Comparison of ENCODE assay signal across 37 cellular contexts in the genomic region with DNA sequence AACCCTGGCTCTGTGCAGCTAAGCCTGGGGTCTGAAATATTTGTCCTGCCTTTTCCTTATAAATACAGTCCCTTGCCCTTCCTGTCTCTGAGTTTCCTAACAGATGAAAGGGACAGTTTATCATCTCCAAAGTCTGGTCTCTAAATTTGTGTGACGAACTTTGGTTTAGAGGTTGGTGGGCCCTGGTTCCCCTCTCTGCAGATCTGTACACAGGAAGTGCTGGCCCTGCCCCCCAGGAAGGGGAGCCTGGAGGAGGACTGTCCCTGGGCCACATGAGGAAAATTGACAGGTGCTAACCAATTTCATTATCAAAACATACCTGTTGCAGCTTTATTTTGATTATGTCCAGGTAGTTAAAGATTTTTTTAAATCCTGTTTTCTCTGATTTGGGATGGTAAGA. TPM values are rescaled to one million over a fixed set of nuclear protein-coding genes. Genes with fewer than 3 reads are reported as not detected.
DNase-seq lines count a peak whose midpoint lies in the region; ATAC-seq and TF ChIP-seq lines count a peak whose summit lies in the region.
"Had no signal": no experiment of that assay in that cellular context is flagged by ENCODE, and none has a peak within 500 bp of the region (broad histone marks: within the 10 kb centered on the region; RNA-seq: fewer than 3 reads in every experiment).

No MANE protein-coding gene starts in this region.

- H3K27me3 Mint-ChIP-seq in activated CD8-positive, alpha-beta memory T cell treated with anti-CD3 and anti-CD28 coated beads, Interleukin-2, amount 10 ng/mL, durations not matched to agents 7 days and 5 days, result no peaks in the 10 kb centered on the region
- H3K27me3 Mint-ChIP-seq in CD14-positive monocyte (ENCODE audit: low read depth in 3 of 3) (peaks cover 0 to 2% (median 0%) of the 10 kb centered on the region in 3 donors), T-helper 17 cell (no peaks in the 10 kb centered on the region)
- H3K27me3 Mint-ChIP-seq: activated CD4-positive, alpha-beta memory T cell treated with anti-CD3 and anti-CD28 coated beads, Interleukin-2, amount 10 ng/mL, durations not matched to agents 7 days and 5 days; CD8-positive, alpha-beta memory T cell; stimulated activated naive CD8-positive, alpha-beta T cell treated with anti-CD3 and anti-CD28 coated beads, Interleukin-15, amount 100 ng/mL, for 72 hours had no signal

- no peak overlapping the region for H3K4ac ChIP-seq in mesenchymal stem cell (ENCODE audit: low read depth in 1 of 2, low read length in 2 of 2)

- in situ Hi-C loops in gastrocnemius medialis (cut with MboI; ENCODE audit: low sequenced_read_pairs in 4 of 4), result no loop called here

- no peak overlapping the region for H2BK15ac ChIP-seq in mesenchymal stem cell (ENCODE audit: low read depth, poor library complexity, severe bottlenecking)

- WGBS in mesenchymal stem cell, result 65% methylated on average over 1 of the region's 1 CpG

- H3K23ac ChIP-seq in mesenchymal stem cell (ENCODE audit: low read length in 2 of 2), result no peak overlapping the region

- H4K8ac ChIP-seq in mesenchymal stem cell (ENCODE audit: low read length), result peak overlapping the region; percentile 61

- H3K14ac ChIP-seq in mesenchymal stem cell (ENCODE audit: low read length in 2 of 2), result no peak overlapping the region

- no peak for DNase-seq in activated CD8-positive, alpha-beta memory T cell treated with anti-CD3 and anti-CD28 coated beads, Interleukin-2, amount 10 ng/mL, durations not matched to agents 7 days and 5 days
- no peak for DNase-seq in activated CD8-positive, alpha-beta memory T cell treated with anti-CD3 and anti-CD28 coated beads for 24 hours
- DNase-seq in CD14-positive monocyte (ENCODE audit: low spot score), result no peak
- DNase-seq in T-helper 17 cell, result no peak
- no peak for DNase-seq in mesenchymal stem cell
- no peak for DNase-seq in gastrocnemius medialis
- DNase-seq in NCI-H2081 (lab: John Stamatoyannopoulos, UW), result no peak
- DNase-seq: 8988T; activated CD4-positive, alpha-beta memory T cell treated with anti-CD3 and anti-CD28 coated beads, Interleukin-2, amount 10 ng/mL, durations not matched to agents 7 days and 5 days; activated CD4-positive, CD25-positive, alpha-beta regulatory T cell treated with anti-CD3 and anti-CD28 coated beads, Interleukin-2, amount 50 U/mL, for 72 hours; activated T-cell treated with anti-CD3 and anti-CD28 coated beads for 4 hours; amygdala; brain microvascular endothelial cell; CD8-positive, alpha-beta memory T cell; DMS 273 treated with DMSO at 0.1 percent for 48 hours; EL; GOT3; lower lobe of right lung; NCI-H1417 treated with DMSO at 0.1 percent for 48 hours; NCI-H2081 treated with DMSO at 0.1 percent for 48 hours; NCI-H2227 treated with DMSO at 0.1 percent for 48 hours; NCI-H526; PC-3; Right ventricle myocardium superior; stimulated activated CD4-positive, alpha-beta T cell treated with anti-CD3 and anti-CD28 coated beads, Interleukin-1b, Interleukin-23, amount 100 ng/mL, for 48 hours; stimulated activated naive CD8-positive, alpha-beta T cell treated with anti-CD3 and anti-CD28 coated beads, Interleukin-15, amount 100 ng/mL, for 72 hours; T-helper 2 cell had no signal

- no peak overlapping the region for H2BK120ac ChIP-seq in mesenchymal stem cell (ENCODE audit: low read depth, low read length)

- H3K9ac ChIP-seq in mesenchymal stem cell (ENCODE audit: low read length), result no peak overlapping the region
- H3K9ac ChIP-seq: KMS-11, parathyroid adenoma had no signal

- H3K9me3 Mint-ChIP-seq in activated CD8-positive, alpha-beta memory T cell treated with anti-CD3 and anti-CD28 coated beads, Interleukin-2, amount 10 ng/mL, durations not matched to agents 7 days and 5 days (ENCODE audit: low read depth), result no peaks in the 10 kb centered on the region
- H3K9me3 Mint-ChIP-seq in CD14-positive monocyte, result peaks cover 0 to 3% (median 0%) of the 10 kb centered on the region in 7 donors
- H3K9me3 Mint-ChIP-seq: activated CD4-positive, alpha-beta memory T cell treated with anti-CD3 and anti-CD28 coated beads, Interleukin-2, amount 10 ng/mL, durations not matched to agents 7 days and 5 days; CD8-positive, alpha-beta memory T cell; neural crest cell; stimulated activated naive CD8-positive, alpha-beta T cell treated with anti-CD3 and anti-CD28 coated beads, Interleukin-15, amount 100 ng/mL, for 72 hours had no signal

- no peak overlapping the region for H3K4me3 ChIP-seq in mesenchymal stem cell (ENCODE audit: insufficient read depth in 1 of 2, low read depth in 1 of 2, low read length in 2 of 2)
- H3K4me3 ChIP-seq in gastrocnemius medialis, result no peak overlapping the region
- H3K4me3 ChIP-seq: hepatocyte, lower lobe of right lung, right atrium auricular region, smooth muscle cell, thoracic aorta had no signal

- peaks cover 32% of the 10 kb centered on the region for H3K4me1 Mint-ChIP-seq in activated CD8-positive, alpha-beta memory T cell treated with anti-CD3 and anti-CD28 coated beads, Interleukin-2, amount 10 ng/mL, durations not matched to agents 7 days and 5 days
- H3K4me1 Mint-ChIP-seq in CD14-positive monocyte, result no peaks in the 10 kb centered on the region
- H3K4me1 Mint-ChIP-seq in T-helper 17 cell, result peaks cover 21% of the 10 kb centered on the region

- no peak overlapping the region for H2BK5ac ChIP-seq in mesenchymal stem cell (ENCODE audit: low read depth, low read length, poor library complexity, severe bottlenecking)

- H3K36me3 ChIP-seq in mesenchymal stem cell (ENCODE audit: control insufficient read depth in 1 of 2, insufficient read depth in 2 of 2, low read depth in 1 of 2, low read length in 2 of 2), result peaks cover 36 to 41% of the 10 kb centered on the region in 2 experiments
- H3K36me3 ChIP-seq in gastrocnemius medialis, result peaks cover 0 to 37% of the 10 kb centered on the region in 2 donors

- no peak overlapping the region for H2AFZ ChIP-seq in mesenchymal stem cell (ENCODE audit: low read depth, low read length)
- H2AFZ ChIP-seq: hepatocyte, parathyroid adenoma had no signal

- intact Hi-C loops in CD14-positive monocyte (cut with micrococcal nuclease), result no loop called here
- intact Hi-C loops in gastrocnemius medialis (cut with DNase I; ENCODE audit: low total_unique reads), result no loop called here

- no peak overlapping the region for H3K4me3 Mint-ChIP-seq in activated CD8-positive, alpha-beta memory T cell treated with anti-CD3 and anti-CD28 coated beads, Interleukin-2, amount 10 ng/mL, durations not matched to agents 7 days and 5 days
- H3K4me3 Mint-ChIP-seq in CD14-positive monocyte (no peak overlapping the region), T-helper 17 cell (no peak overlapping the region)
- H3K4me3 Mint-ChIP-seq: activated CD4-positive, alpha-beta memory T cell treated with anti-CD3 and anti-CD28 coated beads, Interleukin-2, amount 10 ng/mL, durations not matched to agents 7 days and 5 days; neural crest cell; stimulated activated naive CD8-positive, alpha-beta T cell treated with anti-CD3 and anti-CD28 coated beads, Interleukin-15, amount 100 ng/mL, for 72 hours had no signal

- H3K9me3 ChIP-seq in T-helper 17 cell (ENCODE audit: control insufficient read depth, low read length, poor library complexity, severe bottlenecking) (no peaks in the 10 kb centered on the region), mesenchymal stem cell (ENCODE audit: control insufficient read depth, low read length) (no peaks in the 10 kb centered on the region), gastrocnemius medialis (no peaks in the 10 kb centered on the region)
- H3K9me3 ChIP-seq: lower lobe of right lung, right atrium auricular region, thoracic aorta had no signal

- no peak for TF ChIP-seq CTCF in CD14-positive monocyte (IDR thresholded peaks at IDR 0.05)
- no peak for TF ChIP-seq CTCF in gastrocnemius medialis (IDR thresholded peaks at IDR 0.05 in 4 of 5, conservative IDR thresholded peaks at IDR 0.05 in 1 of 5)

- H3K27me3 ChIP-seq in mesenchymal stem cell (ENCODE audit: control insufficient read depth in 1 of 2, insufficient read depth in 1 of 2, low read length in 2 of 2), result no peaks in the 10 kb centered on the region
- H3K27me3 ChIP-seq in gastrocnemius medialis, result no peaks in the 10 kb centered on the region
- H3K27me3 ChIP-seq: brain microvascular endothelial cell, hepatocyte, right atrium auricular region had no signal

- CTCF ChIA-PET in activated CD8-positive, alpha-beta memory T cell treated with anti-CD3 and anti-CD28 coated beads, Interleukin-2, amount 10 ng/mL, durations not matched to agents 7 days and 5 days (lab: Charles Lee), result interaction anchor here (1.1 kb wide), 1 partner anchor 36 kb away, joined by 4 read pairs; no protein-coding TSS in a partner anchor

- peaks cover 12% of the 10 kb centered on the region for H3K36me3 Mint-ChIP-seq in activated CD8-positive, alpha-beta memory T cell treated with anti-CD3 and anti-CD28 coated beads, Interleukin-2, amount 10 ng/mL, durations not matched to agents 7 days and 5 days
- H3K36me3 Mint-ChIP-seq in CD14-positive monocyte, result peaks cover 42 to 69% of the 10 kb centered on the region in 2 donors
- peaks cover 9% of the 10 kb centered on the region for H3K36me3 Mint-ChIP-seq in T-helper 17 cell (ENCODE audit: low read depth)

- TF ChIP-seq POLR2A in gastrocnemius medialis (IDR thresholded peaks at IDR 0.05), result no peak

- H3K27ac ChIP-seq in mesenchymal stem cell (ENCODE audit: low read length, poor library complexity, severe bottlenecking) (no peak overlapping the region), gastrocnemius medialis (no peak overlapping the region)
- H3K27ac ChIP-seq: brain microvascular endothelial cell, hepatocyte, HL-60, KMS-11, lower lobe of right lung, parathyroid adenoma, right atrium auricular region, thoracic aorta had no signal

- H3K4me1 ChIP-seq in mesenchymal stem cell (ENCODE audit: control insufficient read depth, insufficient read depth, low read depth, low read length) (peaks cover 17% of the 10 kb centered on the region), gastrocnemius medialis (peaks cover 27 to 28% of the 10 kb centered on the region in 2 donors)

- ATAC-seq in activated CD8-positive, alpha-beta memory T cell treated with anti-CD3 and anti-CD28 coated beads, Interleukin-2, amount 10 ng/mL, durations not matched to agents 7 days and 5 days, result no peak
- ATAC-seq in T-helper 17 cell (no peak), gastrocnemius medialis (no peak), HG03457 (IDR thresholded peaks at IDR 0.05; ENCODE audit: unreplicated experiment) (no peak)
- ATAC-seq: lower lobe of right lung; PC-3; SK-N-SH treated with all-trans-retinoic acid at 6 μM for 48 hours; stimulated activated naive CD8-positive, alpha-beta T cell treated with anti-CD3 and anti-CD28 coated beads, Interleukin-15, amount 100 ng/mL, for 72 hours had no signal

- H3K79me1 ChIP-seq in mesenchymal stem cell (replicated peaks; ENCODE audit: low read length, poor library complexity, severe bottlenecking), result peaks cover 36% of the 10 kb centered on the region

- H4K91ac ChIP-seq in mesenchymal stem cell (ENCODE audit: low read length), result no peak overlapping the region

- H3K27ac Mint-ChIP-seq in activated CD8-positive, alpha-beta memory T cell treated with anti-CD3 and anti-CD28 coated beads, Interleukin-2, amount 10 ng/mL, durations not matched to agents 7 days and 5 days, result peak overlapping the region; percentile 46
- H3K27ac Mint-ChIP-seq in CD14-positive monocyte, result peak overlapping the region in 4 of 7 donors; percentile 46 to 73 (median 67)
- peak overlapping the region; percentile 69 for H3K27ac Mint-ChIP-seq in T-helper 17 cell
- H3K27ac Mint-ChIP-seq: activated CD4-positive, alpha-beta memory T cell treated with anti-CD3 and anti-CD28 coated beads, Interleukin-2, amount 10 ng/mL, durations not matched to agents 7 days and 5 days had no signal

- H2AK5ac ChIP-seq in mesenchymal stem cell (ENCODE audit: low read length, severe bottlenecking), result no peak overlapping the region

- no peak overlapping the region for H3K18ac ChIP-seq in mesenchymal stem cell (ENCODE audit: low read depth in 1 of 2, low read length in 2 of 2)

- H3K4me2 ChIP-seq in mesenchymal stem cell (ENCODE audit: low read length, poor library complexity, severe bottlenecking), result no peak overlapping the region
- H3K4me2 ChIP-seq: hepatocyte, KMS-11, smooth muscle cell had no signal

- H2BK12ac ChIP-seq in mesenchymal stem cell (ENCODE audit: low read length in 2 of 2), result no peak overlapping the region

RNA-seq across cellular contexts. Expression of a gene that starts 34.5 kb away (rescaled TPM):
- total RNA-seq in activated CD8-positive, alpha-beta memory T cell treated with anti-CD3 and anti-CD28 coated beads, Interleukin-2, amount 10 ng/mL, durations not matched to agents 7 days and 5 days, result 10 to 100 TPM; 36.0 to 41.9 TPM
- polyA plus RNA-seq in CD14-positive monocyte, result 10 to 100 TPM; 12.8 to 12.9 TPM
- 10 to 100 TPM; 34.5 to 36.6 TPM for total RNA-seq in T-helper 17 cell
- 29.1 TPM for polyA plus RNA-seq in mesenchymal stem cell (2013, experiment 1 of 2)
- 31.7 TPM for polyA plus RNA-seq in mesenchymal stem cell (2013, experiment 2 of 2)
- total RNA-seq in gastrocnemius medialis, result 10 to 100 TPM; 22.4 to 33.7 (median 29.1) TPM

RNA-seq across cellular contexts. Expression of a gene that starts 46.5 kb away (rescaled TPM):
- total RNA-seq in activated CD8-positive, alpha-beta memory T cell treated with anti-CD3 and anti-CD28 coated beads, Interleukin-2, amount 10 ng/mL, durations not matched to agents 7 days and 5 days, result 10 to 100 TPM; 21.9 to 39.2 TPM
- 1 to 10 TPM; 4.6 to 7.2 TPM for polyA plus RNA-seq in CD14-positive monocyte
- 10 to 100 TPM; 12.7 to 22.0 TPM for total RNA-seq in T-helper 17 cell
- 30.5 TPM for polyA plus RNA-seq in mesenchymal stem cell (2013, experiment 1 of 2)
- polyA plus RNA-seq in mesenchymal stem cell (2013, experiment 2 of 2), result 31.1 TPM
- total RNA-seq in gastrocnemius medialis, result 1,000 to 10,000 TPM in 1 of 4 donors, 100 to 1,000 TPM in 3; 337 to 1,280 (median 583) TPM

Comparison
In these comparisons a context has a peak if more than half of its experiments do, and no peak if none do; other contexts are left out.
1. RNA of a gene that starts 46.5 kb away (total RNA-seq): 337 to 1,280 TPM in gastrocnemius medialis; 21.9 to 39.2 TPM in activated CD8-positive, alpha-beta memory T cell treated with anti-CD3 and anti-CD28 coated beads, Interleukin-2, amount 10 ng/mL, durations not matched to agents 7 days and 5 days and 12.7 to 22.0 TPM in T-helper 17 cell; every median in the first group is over 4 times any median in the second.
2. Peak in every context shown above with its lines, with median percentiles within 50 percentile points of each other: H3K27ac Mint-ChIP-seq.